18 cellular contexts compared by ENCODE assay signal in the genomic region with DNA sequence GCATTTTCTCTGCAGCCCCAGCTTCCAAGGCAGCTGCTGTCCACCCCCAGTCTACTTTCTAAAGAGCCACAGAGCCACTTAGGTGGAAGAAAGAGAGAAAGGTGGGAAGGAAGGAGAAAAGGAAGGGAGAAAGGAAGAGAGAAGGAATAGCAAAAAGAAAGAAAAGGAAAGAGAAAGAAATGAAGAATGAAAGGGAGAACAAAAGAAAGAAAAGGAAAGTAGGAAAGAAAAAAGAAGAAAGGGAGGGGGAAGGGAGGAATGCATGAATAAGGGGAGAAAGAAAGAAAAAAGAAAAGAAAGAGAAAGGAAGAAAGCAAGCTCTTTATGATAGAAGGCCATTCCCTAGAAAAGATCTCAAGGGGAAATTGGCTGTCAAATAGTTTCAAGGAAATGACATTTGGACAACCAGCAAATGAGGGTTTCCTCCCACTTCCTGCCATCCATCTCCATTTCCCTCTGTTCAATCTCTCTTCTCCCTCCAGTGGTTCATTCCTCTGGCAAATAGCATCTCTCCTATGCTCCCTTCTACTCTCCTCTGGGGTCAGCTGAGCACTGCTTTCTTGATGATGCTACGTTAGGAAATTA. TPM values are rescaled to one million over a fixed set of nuclear protein-coding genes. Genes with fewer than 3 reads are reported as not detected.
DNase-seq lines count a peak whose midpoint lies in the region; ATAC-seq, FAIRE-seq and TF ChIP-seq lines count a peak whose summit lies in the region.
"Had no signal": no experiment of that assay in that cellular context is flagged by ENCODE, and none has a peak within 500 bp of the region (broad histone marks: within the 10 kb centered on the region; RNA-seq: fewer than 3 reads in every experiment).

No MANE protein-coding gene starts in this region.

- H3K27ac Mint-ChIP-seq in natural killer cell treated with Interleukin-12 subunit alpha and Interleukin-12 subunit beta and Interleukin-15 and Interleukin-18, amount 100 ng/mL, for 72 hours, result peak overlapping the region in 1 of 2 donors; percentile 85
- H3K27ac Mint-ChIP-seq in natural killer cell (no peak overlapping the region), T-helper 17 cell (peak overlapping the region; percentile 27), immature natural killer cell (peak overlapping the region in 1 of 6 donors; percentile 76)
- H3K27ac Mint-ChIP-seq: endodermal cell had no signal

- H3K36me3 ChIP-seq in K562 (ENCODE audit: control insufficient read depth, insufficient read depth, low read length), result no peaks in the 10 kb centered on the region
- no peaks in the 10 kb centered on the region for H3K36me3 ChIP-seq in effector memory CD4-positive, alpha-beta T cell (ENCODE audit: control insufficient read depth, insufficient read depth, low read length)
- H3K36me3 ChIP-seq: thyroid gland had no signal

- in situ Hi-C loops in K562 (cut with MboI), result no loop called here

- H3K4me1 Mint-ChIP-seq in natural killer cell treated with Interleukin-12 subunit alpha and Interleukin-12 subunit beta and Interleukin-15 and Interleukin-18, amount 100 ng/mL, for 72 hours (ENCODE audit: low read depth in 2 of 2), result peaks cover 36 to 41% of the 10 kb centered on the region in 2 donors
- H3K4me1 Mint-ChIP-seq in natural killer cell, result peaks cover 25 to 30% of the 10 kb centered on the region in 2 donors
- peaks cover 49% of the 10 kb centered on the region for H3K4me1 Mint-ChIP-seq in T-helper 17 cell
- H3K4me1 Mint-ChIP-seq in immature natural killer cell, result peaks cover 25 to 28% of the 10 kb centered on the region in 2 donors

- H3K27me3 Mint-ChIP-seq in natural killer cell treated with Interleukin-12 subunit alpha and Interleukin-12 subunit beta and Interleukin-15 and Interleukin-18, amount 100 ng/mL, for 72 hours, result peaks cover 31 to 47% of the 10 kb centered on the region in 2 donors
- peaks cover 27 to 35% of the 10 kb centered on the region in 2 donors for H3K27me3 Mint-ChIP-seq in natural killer cell (ENCODE audit: low read depth in 2 of 2)
- H3K27me3 Mint-ChIP-seq in T-helper 17 cell, result no peaks in the 10 kb centered on the region
- peaks cover 6 to 21% (median 17%) of the 10 kb centered on the region in 3 donors for H3K27me3 Mint-ChIP-seq in immature natural killer cell (ENCODE audit: low read depth in 3 of 3)

- no peaks in the 10 kb centered on the region for H4K20me1 ChIP-seq in K562 (replicated peaks; ENCODE audit: control insufficient read depth, insufficient read depth, low read length)

- no TSS peak for BruUV-seq in K562 (replicated peaks; lab: Mats Ljungman, UMichigan)

- TF ChIP-seq EP300 in K562 (IDR thresholded peaks at IDR 0.05; ENCODE audit: low read length), result no peak

- no peaks in the 10 kb centered on the region for H3K27me3 ChIP-seq in K562 (ENCODE audit: control insufficient read depth in 2 of 2, insufficient read depth in 2 of 2, low read length in 2 of 2)
- H3K27me3 ChIP-seq in effector memory CD4-positive, alpha-beta T cell (replicated peaks; ENCODE audit: control insufficient read depth, insufficient read depth, low read length, poor library complexity, severe bottlenecking), result no peaks in the 10 kb centered on the region
- H3K27me3 ChIP-seq: thyroid gland had no signal

- no peaks in the 10 kb centered on the region for H3K9me3 ChIP-seq in T-helper 17 cell (ENCODE audit: control insufficient read depth, low read length, poor library complexity, severe bottlenecking)
- no peaks in the 10 kb centered on the region for H3K9me3 ChIP-seq in K562 (replicated peaks; ENCODE audit: control insufficient read depth, insufficient read depth, low read depth, low read length)
- no peaks in the 10 kb centered on the region for H3K9me3 ChIP-seq in effector memory CD4-positive, alpha-beta T cell (ENCODE audit: control insufficient read depth, low read length)
- H3K9me3 ChIP-seq: thyroid gland had no signal

- 10% methylated on average over 1 of the region's 1 CpG for WGBS in K562 (ENCODE audit: insufficient coverage, low coverage, missing lambda C conversion rate)

- CTCF ChIA-PET in K562 (lab: Yijun Ruan, JAX; ENCODE audit: low intra/inter-chr PET ratio), result no interaction called here

- no peak for TF ChIP-seq RAD21 in K562 (CRISPR knock-in tag; conservative IDR thresholded peaks at IDR 0.05 in 1 of 2, IDR thresholded peaks at IDR 0.05 in 1 of 2)

- no peak for TF ChIP-seq CTCF in natural killer cell (IDR thresholded peaks at IDR 0.05)
- TF ChIP-seq CTCF in K562 (IDR thresholded peaks at IDR 0.05 in 2 of 3, conservative IDR thresholded peaks at IDR 0.05 in 1 of 3; ENCODE audit: insufficient read depth in 2 of 3, low read depth in 1 of 3, low read length in 3 of 3), result no peak

- peak overlapping the region in 1 of 2 experiments; percentile 7; a peak in 1 of 4 replicates for H3K9ac ChIP-seq in K562 (ENCODE audit: insufficient read depth in 1 of 2, low read depth in 2 of 2, low read length in 2 of 2)

- H3K4me3 ChIP-seq in K562, result no peak overlapping the region
- H3K4me3 ChIP-seq in effector memory CD4-positive, alpha-beta T cell (ENCODE audit: insufficient read depth, low read depth, low read length, poor library complexity, severe bottlenecking), result no peak overlapping the region
- H3K4me3 ChIP-seq: thyroid gland had no signal

- H3K27ac ChIP-seq in K562 (ENCODE audit: extremely low read depth, low read depth, low read length), result no peak overlapping the region
- no peak overlapping the region for H3K27ac ChIP-seq in effector memory CD4-positive, alpha-beta T cell (ENCODE audit: insufficient read depth, low read length, poor library complexity, severe bottlenecking)
- H3K27ac ChIP-seq: RWPE1, thyroid gland had no signal

- H3K79me2 ChIP-seq in K562 (ENCODE audit: control insufficient read depth, insufficient read depth, low read length), result peaks cover 13% of the 10 kb centered on the region

- no peaks in the 10 kb centered on the region for H3K9me3 Mint-ChIP-seq in natural killer cell treated with Interleukin-12 subunit alpha and Interleukin-12 subunit beta and Interleukin-15 and Interleukin-18, amount 100 ng/mL, for 72 hours
- H3K9me3 Mint-ChIP-seq in natural killer cell (no peaks in the 10 kb centered on the region), immature natural killer cell (no peaks in the 10 kb centered on the region)
- H3K9me3 Mint-ChIP-seq: endodermal cell had no signal

- peaks cover 28 to 30% of the 10 kb centered on the region in 2 experiments for H3K4me1 ChIP-seq in K562 (replicated peaks in 1 of 2; ENCODE audit: control insufficient read depth in 2 of 2, insufficient read depth in 2 of 2, low read length in 2 of 2)
- peaks cover 25% of the 10 kb centered on the region for H3K4me1 ChIP-seq in effector memory CD4-positive, alpha-beta T cell (ENCODE audit: control insufficient read depth, insufficient read depth, low read length, poor library complexity, severe bottlenecking)

- no peak for DNase-seq in natural killer cell treated with Interleukin-12 subunit alpha and Interleukin-12 subunit beta and Interleukin-15 and Interleukin-18, amount 100 ng/mL, for 72 hours (ENCODE audit: low spot score)
- DNase-seq in natural killer cell (no peak), T-helper 17 cell (no peak), K562 (ENCODE audit: extremely low read depth in 1 of 4, low spot score in 3 of 4) (no peak), immature natural killer cell (no peak), Right ventricle myocardium superior (no peak)
- no peak for DNase-seq in effector memory CD4-positive, alpha-beta T cell
- DNase-seq: activated gamma-delta T cell; EL; Kasumi-1; NCI-H1092; NCI-H2081 treated with DMSO at 0.1 percent for 48 hours; NCI-H510A; stimulated activated CD4-positive, alpha-beta T cell treated with anti-CD3 and anti-CD28 coated beads, Interleukin-12 subunit alpha, Interleukin-12 subunit beta, amount 100 ng/mL, for 4 hours; thyroid gland had no signal

- POLR2A ChIA-PET in K562 (lab: Yijun Ruan, JAX), result interaction anchor here (1.1 to 4.0 kb wide), 6 partner anchors 10 to 110 kb away, joined by 3 to 15 read pairs (median 4); no protein-coding TSS in a partner anchor

- H3K4me3 Mint-ChIP-seq in natural killer cell treated with Interleukin-12 subunit alpha and Interleukin-12 subunit beta and Interleukin-15 and Interleukin-18, amount 100 ng/mL, for 72 hours, result peak overlapping the region; percentile 52
- no peak overlapping the region for H3K4me3 Mint-ChIP-seq in natural killer cell
- peak overlapping the region; percentile 63 for H3K4me3 Mint-ChIP-seq in T-helper 17 cell
- peak overlapping the region in 1 of 5 donors; percentile 6 for H3K4me3 Mint-ChIP-seq in immature natural killer cell
- H3K4me3 Mint-ChIP-seq: endodermal cell had no signal

- intact Hi-C loops in natural killer cell (cut with micrococcal nuclease) (no loop called here), K562 (cut with micrococcal nuclease) (no loop called here), Right ventricle myocardium superior (cut with DNase I) (no loop called here)

- TF ChIP-seq POLR2A in K562 (conservative IDR thresholded peaks at IDR 0.05), result no peak

- H3K9me1 ChIP-seq in K562 (ENCODE audit: control insufficient read depth, insufficient read depth, low read length), result no peaks in the 10 kb centered on the region

- H3K4me2 ChIP-seq in K562 (ENCODE audit: insufficient read depth, low read length), result no peak overlapping the region

- no peak for ATAC-seq in natural killer cell treated with Interleukin-12 subunit alpha and Interleukin-12 subunit beta and Interleukin-15 and Interleukin-18, amount 100 ng/mL, for 72 hours
- ATAC-seq in natural killer cell (no peak), T-helper 17 cell (no peak), K562 (no peak), HG03378 (IDR thresholded peaks at IDR 0.05; ENCODE audit: unreplicated experiment) (no peak), Right ventricle myocardium superior (ENCODE audit: poor library complexity) (no peak)

- no peak overlapping the region for H2AFZ ChIP-seq in K562 (ENCODE audit: low read depth, low read length)

- no peak for FAIRE-seq in K562 (lab: Jason Lieb, UNC)

- H3K36me3 Mint-ChIP-seq in natural killer cell treated with Interleukin-12 subunit alpha and Interleukin-12 subunit beta and Interleukin-15 and Interleukin-18, amount 100 ng/mL, for 72 hours, result no peaks in the 10 kb centered on the region
- H3K36me3 Mint-ChIP-seq in natural killer cell (no peaks in the 10 kb centered on the region), T-helper 17 cell (ENCODE audit: low read depth) (peaks cover 5% of the 10 kb centered on the region), immature natural killer cell (no peaks in the 10 kb centered on the region)

RNA-seq across cellular contexts. Expression of a gene that starts 3.4 kb away (rescaled TPM):
- total RNA-seq in natural killer cell treated with Interleukin-12 subunit alpha and Interleukin-12 subunit beta and Interleukin-15 and Interleukin-18, amount 100 ng/mL, for 72 hours, result 10 to 100 TPM in 1 of 2 donors, 1 to 10 TPM in 1; 5.6 to 24.1 TPM
- total RNA-seq in natural killer cell (10 to 100 TPM in 1 of 3 donors, 1 to 10 TPM in 2; 2.1 to 57.9 (median 3.7) TPM), T-helper 17 cell (10 to 100 TPM; 15.4 to 20.3 TPM), K562 (2014; rRNA removed) (2.8 and 5.9 TPM in 2 replicates), K562 (2014; rRNA removed; fragmentation: Illumina TruSeq; extraction: Trizol) (1.6 TPM in 2 replicates), K562 (2015; rRNA removed; fragmentation: Illumina TruSeq; extraction: Trizol) (2.4 and 3.4 TPM in 2 replicates), K562 (2021) (6.7 and 6.8 TPM in 2 replicates), Right ventricle myocardium superior (16.0 TPM)
- 11.8 and 30.8 TPM in 2 replicates for total RNA-seq in K562 (2011; cell fraction: chromatin; rRNA removed; ENCODE audit: low replicate concordance)
- 17.2 and 24.8 TPM in 2 replicates for total RNA-seq in K562 (2011; cell fraction: nucleolus; rRNA removed)
- total RNA-seq in K562 (2011; cell fraction: nucleoplasm; rRNA removed), result 16.3 and 18.2 TPM in 2 replicates
- polyA plus RNA-seq in K562 (2011; rRNA removed) (6.9 and 11.8 TPM in 2 replicates), K562 (2014; fragmentation: Illumina TruSeq; extraction: Trizol) (3.8 and 4.8 TPM in 2 replicates), K562 (2014; fragmentation: Nextera tagmentation; extraction: Ambion mirVana) (under 1 TPM; 0.18 to 0.23 TPM), K562 (2014; rRNA removed) (2.7 and 4.3 TPM in 2 replicates), immature natural killer cell (under 1 TPM; 0.55 to 0.97 (median 0.65) TPM)
- 4.6 and 12.6 TPM in 2 replicates for polyA plus RNA-seq in K562 (2011; cell fraction: cytosol; rRNA removed)
- polyA plus RNA-seq in K562 (2011; cell fraction: nucleus; rRNA removed), result 12.5 and 39.9 TPM in 2 replicates
- 4.7 and 8.6 TPM in 2 replicates for polyA plus RNA-seq in K562 (2012)
- polyA minus RNA-seq in K562 (2011; rRNA and poly(A)+ RNA removed), result 3.9 and 8.8 TPM in 2 replicates
- 8.5 and 11.6 TPM in 2 replicates for polyA minus RNA-seq in K562 (2011; cell fraction: cytosol; rRNA and poly(A)+ RNA removed)
- 5.1 and 13.7 TPM in 2 replicates for polyA minus RNA-seq in K562 (2011; cell fraction: nucleus; rRNA and poly(A)+ RNA removed)
